ENCODE assay signal across 8 cellular contexts in the genomic region with DNA sequence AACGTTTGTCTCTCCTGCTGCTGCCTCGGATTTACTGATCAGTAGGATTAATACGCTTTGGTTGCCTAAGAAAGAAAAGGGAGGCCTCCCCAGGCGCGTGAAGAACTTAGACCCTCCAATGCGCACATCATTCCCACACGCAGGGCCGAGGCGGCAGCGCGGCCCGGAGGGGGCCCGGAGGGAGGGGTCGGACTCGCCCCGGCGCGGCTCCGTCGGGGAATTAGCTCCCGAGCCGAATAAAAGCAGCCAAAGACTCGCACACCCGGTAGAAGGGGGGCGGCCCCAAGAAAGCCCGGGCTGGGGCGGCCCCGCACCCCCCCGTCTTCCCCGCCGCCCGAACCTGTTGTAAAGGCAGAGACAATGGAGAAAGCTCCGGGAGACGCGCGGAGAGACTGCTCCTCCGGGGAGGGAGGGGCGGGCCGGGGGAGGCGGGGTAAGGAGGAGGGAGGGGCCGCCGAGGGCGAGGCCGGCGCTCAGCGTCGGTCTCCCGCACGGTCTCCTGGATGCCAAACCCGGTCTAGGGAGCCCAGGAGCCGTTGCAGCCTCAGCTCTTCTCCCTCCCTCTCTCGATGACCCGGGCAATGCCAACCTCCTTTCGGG. TPM values are rescaled to one million over a fixed set of nuclear protein-coding genes. Genes with fewer than 3 reads are reported as not detected.
A peak's percentile ranks its signal among the peaks of the same experiment; 100 is the strongest.
DNase-seq lines count a peak whose midpoint lies in the region; ATAC-seq lines count a peak whose summit lies in the region.

TSS of gene NELL2 (minus strand) at position 362 of the 600 bp plus-strand sequence. CDS start 446 bp downstream, outside the sequence.

- ATAC-seq in GM19395 (IDR thresholded peaks at IDR 0.05; ENCODE audit: unreplicated experiment) (peak; percentile 62), left lobe of liver (peak; percentile 71)
- peak; percentile 85 for ATAC-seq in activated CD4-positive, alpha-beta T cell treated with anti-CD3 and anti-CD28 coated beads for 36 hours
- ATAC-seq in central memory CD8-positive, alpha-beta T cell (replicated peaks; ENCODE audit: extremely low read depth, poor library complexity, severe bottlenecking) = peak; percentile 61

- CTCF ChIA-PET in activated CD4-positive, alpha-beta T cell treated with anti-CD3 and anti-CD28 coated beads for 36 hours (lab: Charles Lee) = interaction anchor here (0.8 to 8.9 kb wide), 13 partner anchors 11 to 102 kb away, joined by 3 to 82 read pairs (median 4); no protein-coding TSS in a partner anchor

- peak within 1 kb of the TSS; percentile 90 for H3K27ac Mint-ChIP-seq in activated CD4-positive, alpha-beta T cell treated with anti-CD3 and anti-CD28 coated beads for 36 hours
- peak within 1 kb of the TSS; percentile 94 for H3K27ac Mint-ChIP-seq in central memory CD8-positive, alpha-beta T cell (ENCODE audit: low read depth)

- peak within 1 kb of the TSS; percentile 94 for H3K4me3 Mint-ChIP-seq in activated CD4-positive, alpha-beta T cell treated with anti-CD3 and anti-CD28 coated beads for 36 hours
- peak within 1 kb of the TSS; percentile 93 for H3K4me3 Mint-ChIP-seq in central memory CD8-positive, alpha-beta T cell

- H3K27me3 Mint-ChIP-seq in activated CD4-positive, alpha-beta T cell treated with anti-CD3 and anti-CD28 coated beads for 36 hours = peaks cover 10% of the 10 kb centered on the region
- peaks cover 31% of the 10 kb centered on the region for H3K27me3 Mint-ChIP-seq in central memory CD8-positive, alpha-beta T cell

- H3K4me1 Mint-ChIP-seq in activated CD4-positive, alpha-beta T cell treated with anti-CD3 and anti-CD28 coated beads for 36 hours = peaks cover 22% of the 10 kb centered on the region
- peaks cover 30% of the 10 kb centered on the region for H3K4me1 Mint-ChIP-seq in central memory CD8-positive, alpha-beta T cell

- H3K9me3 Mint-ChIP-seq in activated CD4-positive, alpha-beta T cell treated with anti-CD3 and anti-CD28 coated beads for 36 hours (ENCODE audit: low read depth) = peaks cover 9% of the 10 kb centered on the region
- peaks cover 2% of the 10 kb centered on the region for H3K9me3 Mint-ChIP-seq in central memory CD8-positive, alpha-beta T cell

- POLR2A ChIA-PET in activated CD4-positive, alpha-beta T cell treated with anti-CD3 and anti-CD28 coated beads for 36 hours (lab: Charles Lee) = interaction anchor here (0.6 to 1.4 kb wide), 3 partner anchors 48 to 433 kb away, joined by 3 to 4 read pairs (median 4); no protein-coding TSS in a partner anchor

- peak; percentile 76 for DNase-seq in 8988T
- DNase-seq in NCI-H1694 (lab: John Stamatoyannopoulos, UW) = peak; percentile 54
- DNase-seq in activated CD4-positive, alpha-beta T cell treated with anti-CD3 and anti-CD28 coated beads for 36 hours = peak; percentile 86
- peak in 1 of 2 donors; percentile 26 for DNase-seq in central memory CD8-positive, alpha-beta T cell (ENCODE audit: low spot score in 2 of 2)
- no peak for DNase-seq in left lobe of liver (ENCODE audit: low spot score)
- DNase-seq in stimulated activated CD4-positive, alpha-beta T cell treated with anti-CD3 and anti-CD28 coated beads, Interleukin-4, amount 100 ng/mL, for 1 hour = peak; percentile 66
- no peak for DNase-seq in SIG-M5 (lab: John Stamatoyannopoulos, UW)

- intact Hi-C loops in activated CD4-positive, alpha-beta T cell treated with anti-CD3 and anti-CD28 coated beads for 36 hours (cut with DNase I, micrococcal nuclease) = loop anchor here (1.0 to 2.0 kb wide), 4 partner anchors 28 to 102 kb away; no protein-coding TSS in a partner anchor

- H3K36me3 Mint-ChIP-seq in activated CD4-positive, alpha-beta T cell treated with anti-CD3 and anti-CD28 coated beads for 36 hours (ENCODE audit: low read depth) = no peaks in the 10 kb centered on the region
- peaks cover 8% of the 10 kb centered on the region for H3K36me3 Mint-ChIP-seq in central memory CD8-positive, alpha-beta T cell (ENCODE audit: insufficient read depth)

RNA-seq across cellular contexts. Expression of gene NELL2, which starts in this region (rescaled TPM):
- 10 to 100 TPM; 28.4 to 35.8 TPM for total RNA-seq in activated CD4-positive, alpha-beta T cell treated with anti-CD3 and anti-CD28 coated beads for 36 hours
- 0.78 TPM for total RNA-seq in left lobe of liver

Comparison
In these comparisons a context has a peak if more than half of its experiments do, and no peak if none do; other contexts are left out.
1. RNA of gene NELL2 (total RNA-seq): 28.4 to 35.8 TPM in activated CD4-positive, alpha-beta T cell treated with anti-CD3 and anti-CD28 coated beads for 36 hours; 0.78 TPM in left lobe of liver (single experiment); every median in the first group is over 10 times any median in the second.
2. Peak in ATAC-seq in left lobe of liver; RNA of the gene not detected or under 1 TPM.
3. DNase-seq: peak in 8988T (single experiment), NCI-H1694 (single experiment), activated CD4-positive, alpha-beta T cell treated with anti-CD3 and anti-CD28 coated beads for 36 hours (single experiment) and stimulated activated CD4-positive, alpha-beta T cell treated with anti-CD3 and anti-CD28 coated beads, Interleukin-4, amount 100 ng/mL, for 1 hour (single experiment); none in left lobe of liver (single experiment) and SIG-M5 (single experiment).
4. Peak in every context shown above with its lines, with median percentiles within 50 percentile points of each other: ATAC-seq.